Comparison of ENCODE assay signal across 1 cellular context in genomic region chr2:241180495-241180894, GRCh38.
TF ChIP-seq lines count a peak whose summit lies in the region.

No MANE protein-coding gene starts in this region.

TF ChIP-seq in K562, 482 proteins besides CTCF, POLR2A, EP300 and RAD21:
- TF ChIP-seq HMGXB4 (CRISPR knock-in tag; IDR thresholded peaks at IDR 0.05) (no peak), SETDB1 (IDR thresholded peaks at IDR 0.05; ENCODE audit: low read length) (no peak), SRSF9 (IDR thresholded peaks at IDR 0.05; ENCODE audit: borderline replicate concordance, low read depth, low read length) (no peak), DPF2 (IDR thresholded peaks at IDR 0.05) (no peak), ZNF778 (CRISPR knock-in tag; IDR thresholded peaks at IDR 0.05) (no peak), HCFC1 (IDR thresholded peaks at IDR 0.05; ENCODE audit: low read depth, low read length) (no peak), ILF3 (IDR thresholded peaks at IDR 0.05; ENCODE audit: borderline replicate concordance) (no peak), ZNF354B (CRISPR knock-in tag; IDR thresholded peaks at IDR 0.05) (no peak), TEAD4 (IDR thresholded peaks at IDR 0.05; ENCODE audit: low read length) (no peak), TEAD4 (CRISPR knock-in tag; IDR thresholded peaks at IDR 0.05; ENCODE audit: borderline replicate concordance) (no peak), GTF3C2 (IDR thresholded peaks at IDR 0.05; ENCODE audit: borderline replicate concordance, extremely low read depth, insufficient read length) (no peak), HOMEZ (CRISPR knock-in tag; IDR thresholded peaks at IDR 0.05) (no peak), HMGN3 (IDR thresholded peaks at IDR 0.05; ENCODE audit: borderline replicate concordance, extremely low read depth, insufficient read length, low read depth, low read length) (no peak), CXXC5 (CRISPR knock-in tag; IDR thresholded peaks at IDR 0.05) (no peak), ZNF57 (CRISPR knock-in tag; IDR thresholded peaks at IDR 0.05) (no peak), POLR2H (tag; IDR thresholded peaks at IDR 0.05; ENCODE audit: low read depth) (no peak), MYC (IDR thresholded peaks at IDR 0.05; ENCODE audit: low read depth, low read length) (no peak), MYC (CRISPR knock-in tag; IDR thresholded peaks at IDR 0.05; ENCODE audit: borderline replicate concordance, low read depth) (no peak), ZNF408 (CRISPR knock-in tag; IDR thresholded peaks at IDR 0.05; ENCODE audit: low read depth) (no peak), MTA3 (IDR thresholded peaks at IDR 0.05; ENCODE audit: borderline replicate concordance) (no peak)
TF ChIP-seq in K562: peak in this region for 0.
